ENCODE assay signal across 25 cellular contexts in genomic region chr5:89300426-89300970, GRCh38.
A peak's percentile ranks its signal among the peaks of the same experiment; 100 is the strongest.
DNase-seq lines count a peak whose midpoint lies in the region; ATAC-seq and TF ChIP-seq lines count a peak whose summit lies in the region.
"Had no signal": no experiment of that assay in that cellular context is flagged by ENCODE, and none has a peak within 500 bp of the region (broad histone marks: within the 10 kb centered on the region; RNA-seq: fewer than 3 reads in every experiment).

No MANE protein-coding gene starts in this region.

- ATAC-seq in GM21367 (IDR thresholded peaks at IDR 0.05; ENCODE audit: unreplicated experiment): no peak
- ATAC-seq: activated T-cell treated with anti-CD3 and anti-CD28 coated beads, Interleukin-2, amount 50 U/mL, for 72 hours; left cardiac atrium; stimulated activated effector memory CD8-positive, alpha-beta T cell treated with anti-CD3 and anti-CD28 coated beads, Interleukin-12 subunit alpha, Interleukin-12 subunit beta, amount 100 ng/mL, for 72 hours had no signal

- no peak overlapping the region for H3K4me3 Mint-ChIP-seq in nephron progenitor cell
- H3K4me3 Mint-ChIP-seq: activated CD4-positive, alpha-beta T cell treated with anti-CD3 and anti-CD28 coated beads, Interleukin-2, amount 10 ng/mL, durations not matched to agents 24 days and 14 days; activated T-cell treated with anti-CD3 and anti-CD28 coated beads, Interleukin-2, amount 50 U/mL, for 72 hours; stimulated activated effector memory CD8-positive, alpha-beta T cell treated with anti-CD3 and anti-CD28 coated beads, Interleukin-12 subunit alpha, Interleukin-12 subunit beta, amount 100 ng/mL, for 72 hours had no signal

- DNase-seq in EL (peak; percentile 1), HCEC 1CT (peak; percentile 68), OCI-M1 (lab: John Stamatoyannopoulos, UW) (peak; percentile 74), nephron progenitor cell (no peak), GDM1 (lab: John Stamatoyannopoulos, UW) (no peak), islet precursor cell (no peak)
- no peak for DNase-seq in stimulated activated CD4-positive, alpha-beta T cell treated with anti-CD3 and anti-CD28 coated beads, Interleukin-2, amount 100 ng/mL, for 24 hours
- DNase-seq: activated CD4-positive, alpha-beta T cell treated with anti-CD3 and anti-CD28 coated beads, Interleukin-2, amount 10 ng/mL, durations not matched to agents 24 days and 14 days; activated naive CD4-positive, alpha-beta T cell treated with Interleukin-2 at 50 U/mL for 16 hours; activated T-cell treated with anti-CD3 and anti-CD28 coated beads, Interleukin-2, amount 50 U/mL, for 72 hours; brain microvascular endothelial cell; Calu3; DND-41; effector CD8-positive, alpha-beta T cell; left cardiac atrium; mesenchymal stem cell; MG63; NCI-H524 treated with DMSO at 0.1 percent for 48 hours; occipital lobe; SHP77; stimulated activated CD4-positive, alpha-beta T cell treated with anti-CD3 and anti-CD28 coated beads, Interleukin-1b, Interleukin-23, amount 100 ng/mL, for 48 hours; testis; uterus had no signal

- H3K27ac Mint-ChIP-seq in nephron progenitor cell: peak overlapping the region; percentile 24
- H3K27ac Mint-ChIP-seq: activated CD4-positive, alpha-beta T cell treated with anti-CD3 and anti-CD28 coated beads, Interleukin-2, amount 10 ng/mL, durations not matched to agents 24 days and 14 days; activated T-cell treated with anti-CD3 and anti-CD28 coated beads, Interleukin-2, amount 50 U/mL, for 72 hours; stimulated activated effector memory CD8-positive, alpha-beta T cell treated with anti-CD3 and anti-CD28 coated beads, Interleukin-12 subunit alpha, Interleukin-12 subunit beta, amount 100 ng/mL, for 72 hours had no signal

- H3K9me3 Mint-ChIP-seq in nephron progenitor cell: no peaks in the 10 kb centered on the region
- H3K9me3 Mint-ChIP-seq: activated CD4-positive, alpha-beta T cell treated with anti-CD3 and anti-CD28 coated beads, Interleukin-2, amount 10 ng/mL, durations not matched to agents 24 days and 14 days had no signal

- TF ChIP-seq CTCF in nephron progenitor cell (IDR thresholded peaks at IDR 0.05): no peak

- H3K27me3 Mint-ChIP-seq in nephron progenitor cell (ENCODE audit: low read depth, poor library complexity): no peaks in the 10 kb centered on the region
- H3K27me3 Mint-ChIP-seq: activated CD4-positive, alpha-beta T cell treated with anti-CD3 and anti-CD28 coated beads, Interleukin-2, amount 10 ng/mL, durations not matched to agents 24 days and 14 days had no signal

- H3K36me3 Mint-ChIP-seq in nephron progenitor cell (ENCODE audit: low read depth): no peaks in the 10 kb centered on the region
- H3K36me3 Mint-ChIP-seq: stimulated activated effector memory CD8-positive, alpha-beta T cell treated with anti-CD3 and anti-CD28 coated beads, Interleukin-12 subunit alpha, Interleukin-12 subunit beta, amount 100 ng/mL, for 72 hours had no signal

- H3K4me1 Mint-ChIP-seq in nephron progenitor cell: peaks cover 8% of the 10 kb centered on the region
- H3K4me1 Mint-ChIP-seq: activated CD4-positive, alpha-beta T cell treated with anti-CD3 and anti-CD28 coated beads, Interleukin-2, amount 10 ng/mL, durations not matched to agents 24 days and 14 days; stimulated activated effector memory CD8-positive, alpha-beta T cell treated with anti-CD3 and anti-CD28 coated beads, Interleukin-12 subunit alpha, Interleukin-12 subunit beta, amount 100 ng/mL, for 72 hours had no signal

Comparison
In these comparisons a context has a peak if more than half of its experiments do, and no peak if none do; other contexts are left out.
1. DNase-seq: peak in EL (single experiment), HCEC 1CT (single experiment) and OCI-M1 (single experiment); none in nephron progenitor cell (single experiment), GDM1 (single experiment), islet precursor cell (single experiment) and stimulated activated CD4-positive, alpha-beta T cell treated with anti-CD3 and anti-CD28 coated beads, Interleukin-2, amount 100 ng/mL, for 24 hours (0 of 2).